In genomic region chr15:24955549-24955929, GRCh38 we compare ENCODE assay signal across 8 cellular contexts. TPM values are rescaled to one million over a fixed set of nuclear protein-coding genes. Genes with fewer than 3 reads are reported as not detected.
DNase-seq lines count a peak whose midpoint lies in the region; ATAC-seq and TF ChIP-seq lines count a peak whose summit lies in the region.

No MANE protein-coding gene starts in this region.

- WGBS in IMR-90 (ENCODE audit: extremely low coverage in 2 of 2, insufficient read length in 1 of 2), 2 experiments = 36% methylated on average over 17 of the region's 30 CpGs; no CpG with 5 or more reads in 1 of the 2 experiments
- 79% methylated on average over 30 of the region's 30 CpGs for WGBS in esophagus muscularis mucosa

- peak overlapping the region; percentile 98 for H3K23ac ChIP-seq in IMR-90 (ENCODE audit: low read depth, low read length)

- no TSS peak for BruUV-seq in IMR-90 (replicated peaks; lab: Mats Ljungman, UMichigan)

- no peaks in the 10 kb centered on the region for H3K9me1 ChIP-seq in IMR-90 (ENCODE audit: insufficient read depth, low read length)

- H3K9ac ChIP-seq in IMR-90 (ENCODE audit: low read depth, low read length) = peak overlapping the region; percentile 98

- H2BK20ac ChIP-seq in IMR-90 (ENCODE audit: low read depth, low read length) = no peak overlapping the region

- TF ChIP-seq RAD21 in IMR-90 (IDR thresholded peaks at IDR 0.05; ENCODE audit: low read length) = no peak

- peak overlapping the region; percentile 95 for H2AFZ ChIP-seq in IMR-90 (replicated peaks; ENCODE audit: low read length, poor library complexity)

- H3K4me3 ChIP-seq in IMR-90 (ENCODE audit: insufficient read depth, low read depth, low read length) (peak overlapping the region; percentile 95), esophagus muscularis mucosa (peak overlapping the region; percentile 66 to 85 (median 71)), neutrophil (ENCODE audit: low read depth in 1 of 2, low read length in 1 of 2) (peak overlapping the region; percentile 32 to 54)

- H2AK9ac ChIP-seq in IMR-90 (replicated peaks; ENCODE audit: low read depth, low read length, poor library complexity) = peak overlapping the region; percentile 98

- H3K9me3 ChIP-seq in IMR-90 (ENCODE audit: control insufficient read depth, insufficient read depth, low read length) (0 out of 2 replicates have a peak, but pooled peaks cover 2% of the 10 kb centered on the region), esophagus muscularis mucosa (no peaks in the 10 kb centered on the region), neutrophil (no peaks in the 10 kb centered on the region)

- H4K8ac ChIP-seq in IMR-90 (ENCODE audit: low read depth in 2 of 2, low read length in 2 of 2) = peak overlapping the region; percentile 87 to 94

- H3K79me1 ChIP-seq in IMR-90 (ENCODE audit: low read depth in 1 of 2, low read length in 2 of 2) = peaks cover 0 to 23% of the 10 kb centered on the region in 2 experiments; a peak in 2 of 4 replicates

- no peak overlapping the region for H2BK15ac ChIP-seq in IMR-90 (ENCODE audit: low read depth, low read length)

- TF ChIP-seq POLR2A in IMR-90 (IDR thresholded peaks at IDR 0.05; ENCODE audit: low read depth, low read length) (no peak), esophagus muscularis mucosa (IDR thresholded peaks at IDR 0.05; ENCODE audit: low read depth) (no peak), GM18505 (IDR thresholded peaks at IDR 0.05; ENCODE audit: borderline replicate concordance, extremely low read depth, insufficient read depth, insufficient read length) (no peak)

- peak overlapping the region; percentile 79; the same call in 1 of the 2 replicates for H4K91ac ChIP-seq in IMR-90 (ENCODE audit: insufficient read depth, low read depth, low read length)

- H4K20me1 ChIP-seq in IMR-90 (ENCODE audit: insufficient read depth, low read length) = peaks cover 19% of the 10 kb centered on the region

- H3K27ac ChIP-seq in IMR-90 (ENCODE audit: insufficient read depth, low read length) (peak overlapping the region; percentile 96), esophagus muscularis mucosa (replicated peaks in 1 of 4) (peak overlapping the region; percentile 85 to 92 (median 90)), neutrophil (no peak overlapping the region)

- in situ Hi-C loops in IMR-90 (cut with MboI; ENCODE audit: low sequenced_read_pairs) = no loop called here

- H4K5ac ChIP-seq in IMR-90 (ENCODE audit: low read depth, low read length) = peak overlapping the region; percentile 96

- H3K36me3 ChIP-seq in IMR-90 (ENCODE audit: control insufficient read depth, insufficient read depth, low read length) (no peaks in the 10 kb centered on the region; the same call in 1 of the 2 replicates), esophagus muscularis mucosa (no peaks in the 10 kb centered on the region), neutrophil (no peaks in the 10 kb centered on the region)

- dilution Hi-C loops in IMR-90 (cut with HindIII; ENCODE audit: low sequenced_read_pairs, unreplicated experiment) = no loop called here

- peak overlapping the region; percentile 94; the same call in 1 of the 2 replicates for H3K56ac ChIP-seq in IMR-90 (ENCODE audit: extremely low read depth, insufficient read depth, low read length)

- peak overlapping the region; percentile 87 for H2AK5ac ChIP-seq in IMR-90 (ENCODE audit: low read depth, low read length)

- peak overlapping the region; percentile 94 for H3K18ac ChIP-seq in IMR-90 (ENCODE audit: low read depth, low read length)

- H3K4me1 ChIP-seq in IMR-90 (ENCODE audit: control insufficient read depth, insufficient read depth, low read length) = 0 out of 2 replicates have a peak, but pooled peaks cover 1% of the 10 kb centered on the region
- H3K4me1 ChIP-seq in esophagus muscularis mucosa = peaks cover 5 to 16% (median 10%) of the 10 kb centered on the region in 4 donors
- peaks cover 0 to 3% of the 10 kb centered on the region in 2 experiments for H3K4me1 ChIP-seq in neutrophil (ENCODE audit: control insufficient read depth in 1 of 2, insufficient read depth in 1 of 2, low read depth in 1 of 2, low read length in 1 of 2)

- no peak overlapping the region for H2BK120ac ChIP-seq in IMR-90 (ENCODE audit: low read depth, low read length)

- peak overlapping the region; percentile 86 for H3K4me2 ChIP-seq in IMR-90 (ENCODE audit: low read depth, low read length)

- H3K27me3 ChIP-seq in IMR-90 (ENCODE audit: control insufficient read depth, insufficient read depth, low read length) (no peaks in the 10 kb centered on the region), esophagus muscularis mucosa (no peaks in the 10 kb centered on the region), neutrophil (peaks cover 46% of the 10 kb centered on the region)

- DNase-seq in IMR-90 (no peak), esophagus muscularis mucosa (ENCODE audit: extremely low spot score) (no peak), NCI-H1105 treated with DMSO at 0.1 percent for 48 hours (lab: John Stamatoyannopoulos, UW) (no peak), medulla oblongata (ENCODE audit: extremely low spot score) (no peak), SK-N-DZ (ENCODE audit: low spot score) (no peak)
- peak; percentile 53 for DNase-seq in activated CD8-positive, alpha-beta memory T cell treated with anti-CD3 and anti-CD28 coated beads, Interleukin-2, amount 50 U/mL, for 48 hours

- intact Hi-C loops in IMR-90 (cut with micrococcal nuclease) (no loop called here), esophagus muscularis mucosa (cut with DNase I) (no loop called here)

- no peak for TF ChIP-seq CTCF in IMR-90 (conservative IDR thresholded peaks at IDR 0.05; ENCODE audit: low read depth, low read length)
- TF ChIP-seq CTCF in esophagus muscularis mucosa (IDR thresholded peaks at IDR 0.05) = no peak
- no peak for TF ChIP-seq CTCF in neutrophil (IDR thresholded peaks at IDR 0.05)

- TF ChIP-seq EP300 in esophagus muscularis mucosa (IDR thresholded peaks at IDR 0.05) = no peak

- ATAC-seq in IMR-90 (ENCODE audit: low read depth) = peak; percentile 8
- ATAC-seq in GM18505 (IDR thresholded peaks at IDR 0.05; ENCODE audit: unreplicated experiment) = no peak

- peak overlapping the region; percentile 90 for H2BK5ac ChIP-seq in IMR-90 (ENCODE audit: low read depth, low read length, poor library complexity, severe bottlenecking)

- peak overlapping the region; percentile 95 for H3K4ac ChIP-seq in IMR-90 (ENCODE audit: low read depth, low read length)

- POLR2A ChIA-PET in IMR-90 (lab: Charles Lee; ENCODE audit: unreplicated experiment) = no interaction called here

- peak overlapping the region; percentile 94 for H3K14ac ChIP-seq in IMR-90 (replicated peaks; ENCODE audit: low read depth, low read length)

- CTCF ChIA-PET in IMR-90 (lab: Yijun Ruan, JAX) = no interaction called here

TF ChIP-seq in IMR-90, 13 proteins besides CTCF, POLR2A, EP300 and RAD21:
- no peak for TF ChIP-seq CHD1 (IDR thresholded peaks at IDR 0.05; ENCODE audit: low read depth, low read length)
- no peak for TF ChIP-seq BHLHE40 (IDR thresholded peaks at IDR 0.05; ENCODE audit: low read depth, low read length)
- no peak for TF ChIP-seq RCOR1 (IDR thresholded peaks at IDR 0.05; ENCODE audit: insufficient replicate concordance, low read length)
- TF ChIP-seq RFX5 (IDR thresholded peaks at IDR 0.05; ENCODE audit: low read depth, low read length) = no peak
- TF ChIP-seq SMC3 (IDR thresholded peaks at IDR 0.05; ENCODE audit: low read depth, low read length) = no peak
- no peak for TF ChIP-seq MAZ (IDR thresholded peaks at IDR 0.05; ENCODE audit: borderline replicate concordance, low read depth, low read length)
- TF ChIP-seq NFE2L2 (IDR thresholded peaks at IDR 0.05; ENCODE audit: low read depth, low read length) = no peak
- no peak for TF ChIP-seq CEBPB (IDR thresholded peaks at IDR 0.05; ENCODE audit: low read depth, low read length)
- TF ChIP-seq FOS (IDR thresholded peaks at IDR 0.05; ENCODE audit: low read depth, low read length) = no peak
- no peak for TF ChIP-seq MAFK (IDR thresholded peaks at IDR 0.05; ENCODE audit: low read depth, low read length)
- TF ChIP-seq MXI1 (IDR thresholded peaks at IDR 0.05; ENCODE audit: borderline replicate concordance, low read depth, low read length) = no peak; the same call in 1 of the 2 replicates
- TF ChIP-seq USF2 (IDR thresholded peaks at IDR 0.05; ENCODE audit: low read depth, low read length) = no peak
- TF ChIP-seq ELK1 (IDR thresholded peaks at IDR 0.05; ENCODE audit: borderline replicate concordance, low read depth, low read length) = no peak
TF ChIP-seq in IMR-90: peak in this region for 0.

RNA-seq across cellular contexts. Expression of gene SNRPN, which starts 0.8 kb away (rescaled TPM):
- total RNA-seq in IMR-90 (2012; rRNA removed) (167 and 185 TPM in 2 replicates), esophagus muscularis mucosa (100 to 1,000 TPM in 2 of 4 donors, 10 to 100 TPM in 2; 86.4 to 107 (median 100) TPM)
- polyA plus RNA-seq in IMR-90 (2012; rRNA removed) = 121 and 123 TPM in 2 replicates
- polyA plus RNA-seq in IMR-90 (2012; cell fraction: cytosol; rRNA removed) = 101 and 138 TPM in 2 replicates
- 81.1 and 102 TPM in 2 replicates for polyA plus RNA-seq in IMR-90 (2012; cell fraction: nucleus; rRNA removed; ENCODE audit: low replicate concordance)
- 205 and 288 TPM in 2 replicates for polyA plus RNA-seq in SK-N-DZ (2014; cell fraction: cytosol; rRNA removed)
- 105 and 116 TPM in 2 replicates for polyA plus RNA-seq in SK-N-DZ (2014; cell fraction: nucleus; rRNA removed)

RNA-seq across cellular contexts. Expression of gene SNURF, which starts 0.8 kb away (rescaled TPM):
- total RNA-seq in IMR-90 (2012; rRNA removed) (8.1 and 13.1 TPM in 2 replicates), esophagus muscularis mucosa (1 to 10 TPM; 1.9 to 8.3 (median 5.5) TPM)
- 4.3 and 6.5 TPM in 2 replicates for polyA plus RNA-seq in IMR-90 (2012; rRNA removed)
- 1.1 and 2.9 TPM in 2 replicates for polyA plus RNA-seq in IMR-90 (2012; cell fraction: cytosol; rRNA removed)
- polyA plus RNA-seq in IMR-90 (2012; cell fraction: nucleus; rRNA removed; ENCODE audit: low replicate concordance) = 2.7 and 9.6 TPM in 2 replicates
- 0.70 and 9.3 TPM in 2 replicates for polyA plus RNA-seq in SK-N-DZ (2014; cell fraction: cytosol; rRNA removed)
- 5.2 and 5.8 TPM in 2 replicates for polyA plus RNA-seq in SK-N-DZ (2014; cell fraction: nucleus; rRNA removed)

Comparison
In these comparisons a context has a peak if more than half of its experiments do, and no peak if none do; other contexts are left out.
1. H3K4me3 ChIP-seq: peak in every context shown above with its lines; median percentile 95 in IMR-90; 71 in esophagus muscularis mucosa; 43 in neutrophil.